1 cellular context compared by ENCODE assay signal in genomic region chr11:102225689-102226562, GRCh38.
TF ChIP-seq lines count a peak whose summit lies in the region.

No MANE protein-coding gene starts in this region.

TF ChIP-seq in WTC11, 78 proteins besides CTCF, POLR2A, EP300 and RAD21 (continued from another document):
- TF ChIP-seq, protein P1, sequence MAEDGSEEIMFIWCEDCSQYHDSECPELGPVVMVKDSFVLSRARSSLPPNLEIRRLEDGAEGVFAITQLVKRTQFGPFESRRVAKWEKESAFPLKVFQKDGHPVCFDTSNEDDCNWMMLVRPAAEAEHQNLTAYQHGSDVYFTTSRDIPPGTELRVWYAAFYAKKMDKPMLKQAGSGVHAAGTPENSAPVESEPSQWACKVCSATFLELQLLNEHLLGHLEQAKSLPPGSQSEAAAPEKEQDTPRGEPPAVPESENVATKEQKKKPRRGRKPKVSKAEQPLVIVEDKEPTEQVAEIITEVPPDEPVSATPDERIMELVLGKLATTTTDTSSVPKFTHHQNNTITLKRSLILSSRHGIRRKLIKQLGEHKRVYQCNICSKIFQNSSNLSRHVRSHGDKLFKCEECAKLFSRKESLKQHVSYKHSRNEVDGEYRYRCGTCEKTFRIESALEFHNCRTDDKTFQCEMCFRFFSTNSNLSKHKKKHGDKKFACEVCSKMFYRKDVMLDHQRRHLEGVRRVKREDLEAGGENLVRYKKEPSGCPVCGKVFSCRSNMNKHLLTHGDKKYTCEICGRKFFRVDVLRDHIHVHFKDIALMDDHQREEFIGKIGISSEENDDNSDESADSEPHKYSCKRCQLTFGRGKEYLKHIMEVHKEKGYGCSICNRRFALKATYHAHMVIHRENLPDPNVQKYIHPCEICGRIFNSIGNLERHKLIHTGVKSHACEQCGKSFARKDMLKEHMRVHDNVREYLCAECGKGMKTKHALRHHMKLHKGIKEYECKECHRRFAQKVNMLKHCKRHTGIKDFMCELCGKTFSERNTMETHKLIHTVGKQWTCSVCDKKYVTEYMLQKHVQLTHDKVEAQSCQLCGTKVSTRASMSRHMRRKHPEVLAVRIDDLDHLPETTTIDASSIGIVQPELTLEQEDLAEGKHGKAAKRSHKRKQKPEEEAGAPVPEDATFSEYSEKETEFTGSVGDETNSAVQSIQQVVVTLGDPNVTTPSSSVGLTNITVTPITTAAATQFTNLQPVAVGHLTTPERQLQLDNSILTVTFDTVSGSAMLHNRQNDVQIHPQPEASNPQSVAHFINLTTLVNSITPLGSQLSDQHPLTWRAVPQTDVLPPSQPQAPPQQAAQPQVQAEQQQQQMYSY (CRISPR knock-in tag; IDR thresholded peaks at IDR 0.05): no peak
- TF ChIP-seq ZSCAN18 (CRISPR knock-in tag; IDR thresholded peaks at IDR 0.05) (no peak), TEAD1 (CRISPR knock-in tag; IDR thresholded peaks at IDR 0.05) (no peak), CDX4 (CRISPR knock-in tag; IDR thresholded peaks at IDR 0.05; ENCODE audit: borderline replicate concordance) (no peak)
- TF ChIP-seq, protein P2, sequence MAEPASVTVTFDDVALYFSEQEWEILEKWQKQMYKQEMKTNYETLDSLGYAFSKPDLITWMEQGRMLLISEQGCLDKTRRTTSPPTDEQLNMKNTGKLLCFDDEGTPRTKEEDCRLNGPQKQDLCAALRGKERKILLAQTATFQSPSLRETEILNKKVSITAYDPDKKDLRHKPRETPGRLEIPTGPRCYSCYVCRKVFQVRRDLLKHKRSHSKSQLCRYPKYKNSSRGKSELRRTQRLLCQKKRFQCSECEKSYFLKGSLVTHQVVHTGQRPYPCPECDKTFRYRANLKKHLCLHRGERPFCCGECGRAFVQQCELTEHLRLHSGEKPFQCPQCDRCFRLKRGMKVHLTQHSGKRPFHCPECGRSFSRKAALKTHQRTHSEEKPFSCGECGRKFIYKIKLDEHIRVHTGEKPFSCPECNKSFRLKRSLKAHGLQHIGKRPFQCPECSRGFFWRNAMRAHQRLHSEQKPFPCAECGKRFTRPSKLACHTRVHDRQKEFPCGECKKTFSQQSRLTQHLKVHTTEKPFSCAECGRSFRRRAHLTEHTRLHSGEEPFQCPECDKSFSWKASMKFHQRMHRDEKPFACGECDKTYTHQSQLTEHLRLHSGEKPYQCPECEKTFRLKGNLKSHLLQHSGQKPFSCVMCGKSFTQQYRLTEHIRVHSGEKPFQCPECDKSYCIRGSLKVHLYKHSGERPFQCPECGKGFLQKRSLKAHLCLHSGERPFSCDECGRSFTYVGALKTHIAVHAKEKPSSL (CRISPR knock-in tag; conservative IDR thresholded peaks at IDR 0.05): no peak
